ENCODE assay signal across 8 cellular contexts in the genomic region with DNA sequence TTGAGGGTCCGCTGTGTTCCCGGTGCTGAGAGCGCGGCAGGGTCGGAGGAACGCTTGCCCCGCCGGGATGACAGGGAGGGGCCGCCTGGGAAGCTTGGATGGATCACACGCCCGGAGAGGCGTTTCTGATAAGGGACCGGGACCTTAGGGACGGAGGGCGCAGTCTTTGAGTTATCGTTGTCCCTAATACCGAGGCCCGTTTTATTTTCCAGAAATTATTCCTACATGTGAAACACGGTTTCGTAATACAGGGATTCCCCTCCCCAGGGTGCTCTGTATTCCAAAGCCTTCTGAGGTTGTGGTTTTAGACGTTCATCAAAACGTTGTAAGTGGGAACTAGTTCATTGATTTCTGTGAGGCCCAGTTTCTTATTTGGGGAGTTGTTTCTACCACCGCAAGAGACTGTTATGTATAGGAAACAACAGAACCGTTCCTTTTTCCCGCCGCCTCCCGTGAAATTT. TPM values are rescaled to one million over a fixed set of nuclear protein-coding genes. Genes with fewer than 3 reads are reported as not detected.
DNase-seq lines count a peak whose midpoint lies in the region; ATAC-seq, FAIRE-seq and TF ChIP-seq lines count a peak whose summit lies in the region.

No MANE protein-coding gene starts in this region.

- peak overlapping the region; percentile 82 for H3K27ac Mint-ChIP-seq in activated T-cell treated with anti-CD3 and anti-CD28 coated beads, Interleukin-2, amount 50 U/mL, for 72 hours

- no peak overlapping the region for H3K56ac ChIP-seq in IMR-90 (ENCODE audit: extremely low read depth, insufficient read depth, low read length)

- ATAC-seq in IMR-90 (ENCODE audit: low read depth) (peak; percentile 10), pancreas (peak; percentile 7 to 18 (median 10)), GM21737 (IDR thresholded peaks at IDR 0.05; ENCODE audit: unreplicated experiment) (no peak), GM19397 (IDR thresholded peaks at IDR 0.05; ENCODE audit: unreplicated experiment) (no peak)
- ATAC-seq in activated T-cell treated with anti-CD3 and anti-CD28 coated beads, Interleukin-2, amount 50 U/mL, for 72 hours (replicated peaks in 1 of 2), result peak in 1 of 2 donors; percentile 1

- H3K9ac ChIP-seq in IMR-90 (ENCODE audit: low read depth, low read length), result peak overlapping the region; percentile 93

- intact Hi-C loops in IMR-90 (cut with micrococcal nuclease), result loop anchor here (5.0 to 10.0 kb wide), 3 partner anchors 127 to 503 kb away; a partner anchor contains a TSS
- intact Hi-C loops in head of caudate nucleus (cut with DNase I), result no loop called here
- intact Hi-C loops in pancreas (cut with DNase I), result no loop called here

- H3K4me1 Mint-ChIP-seq in activated T-cell treated with anti-CD3 and anti-CD28 coated beads, Interleukin-2, amount 50 U/mL, for 72 hours (ENCODE audit: low read depth), result peaks cover 18% of the 10 kb centered on the region

- dilution Hi-C loops in IMR-90 (cut with HindIII; ENCODE audit: low sequenced_read_pairs, unreplicated experiment), result no loop called here

- H4K8ac ChIP-seq in IMR-90 (ENCODE audit: low read depth in 2 of 2, low read length in 2 of 2), result peak overlapping the region; percentile 62 to 94; a peak in 2 of 4 replicates

- no peak overlapping the region for H2BK15ac ChIP-seq in IMR-90 (ENCODE audit: low read depth, low read length)

- peak overlapping the region; percentile 95 for H3K27ac ChIP-seq in IMR-90 (ENCODE audit: insufficient read depth, low read length)
- peak overlapping the region; percentile 56 to 80 (median 69) for H3K27ac ChIP-seq in pancreas

- H2BK120ac ChIP-seq in IMR-90 (ENCODE audit: low read depth, low read length), result no peak overlapping the region

- H2BK20ac ChIP-seq in IMR-90 (ENCODE audit: low read depth, low read length), result no peak overlapping the region

- in situ Hi-C loops in IMR-90 (cut with MboI; ENCODE audit: low sequenced_read_pairs), result no loop called here

- DNase-seq in NCI-H345 (lab: John Stamatoyannopoulos, UW), result peak; percentile 27
- no peak for DNase-seq in NCI-H345 treated with DMSO at 0.1 percent for 48 hours (lab: John Stamatoyannopoulos, UW; ENCODE audit: unreplicated experiment)
- DNase-seq in IMR-90, result peak; percentile 66
- no peak for DNase-seq in activated T-cell treated with anti-CD3 and anti-CD28 coated beads, Interleukin-2, amount 50 U/mL, for 72 hours
- DNase-seq in head of caudate nucleus, result peak in 23 of 42 donors; percentile 9 to 47 (median 29)
- DNase-seq in pancreas, result peak in 1 of 6 donors; percentile 22

- H3K9me1 ChIP-seq in IMR-90 (ENCODE audit: insufficient read depth, low read length), result no peaks in the 10 kb centered on the region

- H3K18ac ChIP-seq in IMR-90 (ENCODE audit: low read depth, low read length), result peak overlapping the region; percentile 46

- H2BK5ac ChIP-seq in IMR-90 (ENCODE audit: low read depth, low read length, poor library complexity, severe bottlenecking), result peak overlapping the region; percentile 88

- peak overlapping the region; percentile 34 for H3K4ac ChIP-seq in IMR-90 (ENCODE audit: low read depth, low read length)

- peak overlapping the region; percentile 54 for H4K91ac ChIP-seq in IMR-90 (ENCODE audit: insufficient read depth, low read depth, low read length)

- no peak for TF ChIP-seq POLR2A in IMR-90 (IDR thresholded peaks at IDR 0.05; ENCODE audit: low read depth, low read length)

- H3K14ac ChIP-seq in IMR-90 (replicated peaks; ENCODE audit: low read depth, low read length), result peak overlapping the region; percentile 38

- H3K4me1 ChIP-seq in IMR-90 (ENCODE audit: control insufficient read depth, insufficient read depth, low read length), result peaks cover 2% of the 10 kb centered on the region; the same call in 1 of the 2 replicates
- H3K4me1 ChIP-seq in pancreas, result peaks cover 3 to 6% (median 4%) of the 10 kb centered on the region in 3 donors

- H3K23ac ChIP-seq in IMR-90 (ENCODE audit: low read depth, low read length), result peak overlapping the region; percentile 79

- H3K79me1 ChIP-seq in IMR-90 (ENCODE audit: low read depth in 1 of 2, low read length in 2 of 2), result peaks cover 31 to 36% of the 10 kb centered on the region in 2 experiments

- no peak for TF ChIP-seq RAD21 in IMR-90 (IDR thresholded peaks at IDR 0.05; ENCODE audit: low read length)

- peak overlapping the region; percentile 98 for H2AFZ ChIP-seq in IMR-90 (replicated peaks; ENCODE audit: low read length, poor library complexity)

- no CpG with 5 or more reads among the region's 27 CpGs for WGBS in IMR-90 (ENCODE audit: extremely low coverage in 2 of 2, insufficient read length in 1 of 2), 2 experiments
- 5% methylated on average over 27 of the region's 27 CpGs for WGBS in pancreas, 2 donors

- H3K4me2 ChIP-seq in IMR-90 (ENCODE audit: low read depth, low read length), result peak overlapping the region; percentile 96

- H2AK5ac ChIP-seq in IMR-90 (ENCODE audit: low read depth, low read length), result peak overlapping the region; percentile 45; the same call in 1 of the 2 replicates

- CTCF ChIA-PET in IMR-90 (lab: Yijun Ruan, JAX), result no interaction called here

- H4K20me1 ChIP-seq in IMR-90 (ENCODE audit: insufficient read depth, low read length), result 0 out of 2 replicates have a peak, but pooled peaks cover 6% of the 10 kb centered on the region

- peak overlapping the region; percentile 81 for H3K4me3 ChIP-seq in IMR-90 (ENCODE audit: insufficient read depth, low read depth, low read length)
- H3K4me3 ChIP-seq in pancreas, result peak overlapping the region; percentile 69 to 97 (median 78)

- H3K27me3 Mint-ChIP-seq in activated T-cell treated with anti-CD3 and anti-CD28 coated beads, Interleukin-2, amount 50 U/mL, for 72 hours (ENCODE audit: low read depth), result no peaks in the 10 kb centered on the region

- H3K36me3 ChIP-seq in IMR-90 (ENCODE audit: control insufficient read depth, insufficient read depth, low read length) (peaks cover 18% of the 10 kb centered on the region), pancreas (peaks cover 0 to 16% (median 7%) of the 10 kb centered on the region in 3 donors)

- no peak for FAIRE-seq in pancreas (lab: Jason Lieb, UNC)

- POLR2A ChIA-PET in IMR-90 (lab: Charles Lee; ENCODE audit: unreplicated experiment), result no interaction called here

- H4K5ac ChIP-seq in IMR-90 (ENCODE audit: low read depth, low read length), result peak overlapping the region; percentile 31; the same call in 1 of the 2 replicates

- H2AK9ac ChIP-seq in IMR-90 (replicated peaks; ENCODE audit: low read depth, low read length, poor library complexity), result peak overlapping the region; percentile 95

- TF ChIP-seq CTCF in IMR-90 (conservative IDR thresholded peaks at IDR 0.05; ENCODE audit: low read depth, low read length) (no peak), pancreas (IDR thresholded peaks at IDR 0.05) (no peak)

- no TSS peak for BruUV-seq in IMR-90 (replicated peaks; lab: Mats Ljungman, UMichigan)

- no peaks in the 10 kb centered on the region for H3K9me3 Mint-ChIP-seq in activated T-cell treated with anti-CD3 and anti-CD28 coated beads, Interleukin-2, amount 50 U/mL, for 72 hours

- H3K4me3 Mint-ChIP-seq in activated T-cell treated with anti-CD3 and anti-CD28 coated beads, Interleukin-2, amount 50 U/mL, for 72 hours, result peak overlapping the region; percentile 87 to 91

- H3K27me3 ChIP-seq in IMR-90 (ENCODE audit: control insufficient read depth, insufficient read depth, low read length), result no peaks in the 10 kb centered on the region
- H3K27me3 ChIP-seq in pancreas, result no peaks in the 10 kb centered on the region

- peaks cover 3 to 11% of the 10 kb centered on the region in 2 donors for H3K36me3 Mint-ChIP-seq in activated T-cell treated with anti-CD3 and anti-CD28 coated beads, Interleukin-2, amount 50 U/mL, for 72 hours (ENCODE audit: insufficient read depth in 2 of 2)

- no peaks in the 10 kb centered on the region for H3K9me3 ChIP-seq in IMR-90 (ENCODE audit: control insufficient read depth, insufficient read depth, low read length)
- H3K9me3 ChIP-seq in pancreas, result no peaks in the 10 kb centered on the region

TF ChIP-seq in IMR-90, 13 proteins besides CTCF, POLR2A, EP300 and RAD21:
- TF ChIP-seq CEBPB (IDR thresholded peaks at IDR 0.05; ENCODE audit: low read depth, low read length) (peak; percentile 79), NFE2L2 (IDR thresholded peaks at IDR 0.05; ENCODE audit: low read depth, low read length) (no peak)

RNA-seq across cellular contexts. Expression of a gene that starts 0.7 kb away (rescaled TPM):
- total RNA-seq in IMR-90 (2012; rRNA removed) (30.6 and 123 TPM in 2 replicates), pancreas (10 to 100 TPM; 24.8 to 43.1 (median 36.6) TPM)
- polyA plus RNA-seq in IMR-90 (2012; rRNA removed) (74.1 and 79.2 TPM in 2 replicates), pancreas (10 to 100 TPM; 46.4 to 80.8 TPM)
- polyA plus RNA-seq in IMR-90 (2012; cell fraction: cytosol; rRNA removed), result 59.1 and 65.9 TPM in 2 replicates
- polyA plus RNA-seq in IMR-90 (2012; cell fraction: nucleus; rRNA removed; ENCODE audit: low replicate concordance), result 17.9 and 79.5 TPM in 2 replicates
- total RNA-seq in activated T-cell treated with anti-CD3 and anti-CD28 coated beads, Interleukin-2, amount 50 U/mL, for 72 hours, result 100 to 1,000 TPM in 1 of 2 donors, 10 to 100 TPM in 1; 96.6 to 100 TPM

Comparison
In these comparisons a context has a peak if more than half of its experiments do, and no peak if none do; other contexts are left out.
1. DNase-seq: peak in NCI-H345 (single experiment), IMR-90 (single experiment) and head of caudate nucleus (23 of 42); none in NCI-H345 treated with DMSO at 0.1 percent for 48 hours (single experiment) and activated T-cell treated with anti-CD3 and anti-CD28 coated beads, Interleukin-2, amount 50 U/mL, for 72 hours (0 of 2).
2. ATAC-seq: peak in IMR-90 (single experiment) and pancreas (4 of 4); none in GM21737 (single experiment) and GM19397 (single experiment).